In genomic region chr5:176388341-176389113, GRCh38 we compare ENCODE assay signal across 8 cellular contexts. TPM values are rescaled to one million over a fixed set of nuclear protein-coding genes. Genes with fewer than 3 reads are reported as not detected.
DNase-seq lines count a peak whose midpoint lies in the region; ATAC-seq and TF ChIP-seq lines count a peak whose summit lies in the region.

Gene HIGD2A, plus strand, starts transcription at chr5:176388751. Its CDS starts 69 bp downstream, at chr5:176388820.
Gene NOP16, minus strand, starts transcription at chr5:176388598. Its CDS starts 59 bp downstream, at chr5:176388539.

- H2AK5ac ChIP-seq in H9 (ENCODE audit: insufficient read length, low read length) = no peak within 1 kb of the TSS

- H3K4me3 ChIP-seq in MG63 = peak within 1 kb of the TSS; percentile 95

- ATAC-seq in stimulated activated naive CD8-positive, alpha-beta T cell treated with anti-CD3 and anti-CD28 coated beads, Interleukin-15, amount 100 ng/mL, for 72 hours = peak; percentile 97

- peak within 1 kb of the TSS; percentile 100 for H3K27ac Mint-ChIP-seq in H9
- H3K27ac Mint-ChIP-seq in nephron progenitor cell = peak within 1 kb of the TSS; percentile 100
- H3K27ac Mint-ChIP-seq in stimulated activated naive CD8-positive, alpha-beta T cell treated with anti-CD3 and anti-CD28 coated beads, Interleukin-15, amount 100 ng/mL, for 72 hours = peak within 1 kb of the TSS; percentile 100

- no peaks in the 10 kb centered on the region for H3K27me3 ChIP-seq in H9 (ENCODE audit: insufficient read depth, low read length)
- no peaks in the 10 kb centered on the region for H3K27me3 ChIP-seq in MG63

- H3K4ac ChIP-seq in H9 (ENCODE audit: low read depth, low read length) = no peak within 1 kb of the TSS

- no CpG with 5 or more reads among the region's 59 CpGs for whole genome bisulfite sequencing in H9 (ENCODE audit: extremely low coverage, insufficient read length, low lambda C conversion rate)

- no peak within 1 kb of the TSS for H3K23ac ChIP-seq in H9 (ENCODE audit: insufficient read length, low read depth, low read length)

- H2BK5ac ChIP-seq in H9 (ENCODE audit: insufficient read length, low read length) = no peak within 1 kb of the TSS

- no peaks in the 10 kb centered on the region for H3K4me1 ChIP-seq in H9 (ENCODE audit: insufficient read depth, low read length)

- peak within 1 kb of the TSS; percentile 0 for H3K27ac ChIP-seq in H9 (ENCODE audit: insufficient read length, low read depth, low read length)

- H2BK12ac ChIP-seq in H9 (ENCODE audit: insufficient read length, low read depth, low read length) = no peak within 1 kb of the TSS

- H2AFZ ChIP-seq in H9 (ENCODE audit: low read length) = no peak within 1 kb of the TSS

- DNase-seq in ELR (ENCODE audit: low read depth) (peak; percentile 100), H9 (peak; percentile 99), MG63 (peak; percentile 100), SHP77 treated with DMSO at 0.1 percent for 48 hours (lab: John Stamatoyannopoulos, UW) (peak; percentile 97), fibroblast of the conjunctiva (ENCODE audit: low read depth) (peak; percentile 98), nephron progenitor cell (peak; percentile 99)
- DNase-seq in activated effector memory CD4-positive, alpha-beta T cell treated with anti-CD3 and anti-CD28 coated beads, Interleukin-2, amount 50 U/mL, for 16 hours = peak; percentile 99
- DNase-seq in stimulated activated naive CD8-positive, alpha-beta T cell treated with anti-CD3 and anti-CD28 coated beads, Interleukin-15, amount 100 ng/mL, for 72 hours = peak; percentile 96 to 98

- H3K36me3 ChIP-seq in MG63 = peaks cover 87% of the 10 kb centered on the region

- H4K5ac ChIP-seq in H9 (ENCODE audit: insufficient read length, low read depth, low read length) = no peak within 1 kb of the TSS

- no peaks in the 10 kb centered on the region for H4K20me1 ChIP-seq in H9 (ENCODE audit: control insufficient read depth, insufficient read depth, insufficient read length)

- H3K9me3 ChIP-seq in H9 (ENCODE audit: control insufficient read depth, low read depth, low read length) (no peaks in the 10 kb centered on the region), MG63 (no peaks in the 10 kb centered on the region)

- no peak within 1 kb of the TSS for H2BK15ac ChIP-seq in H9 (ENCODE audit: low read depth, low read length)

- H3K36me3 Mint-ChIP-seq in H9 (ENCODE audit: insufficient read depth in 1 of 3, low read depth in 3 of 3) (peaks cover 30 to 52% (median 36%) of the 10 kb centered on the region in 3 experiments), nephron progenitor cell (ENCODE audit: low read depth) (peaks cover 31% of the 10 kb centered on the region)

- peak within 1 kb of the TSS; percentile 89 for H3K4me2 ChIP-seq in H9 (ENCODE audit: insufficient read depth, insufficient read length, low read length)

- no peak within 1 kb of the TSS for H4K91ac ChIP-seq in H9 (ENCODE audit: insufficient read length, low read depth, low read length)

- H3K56ac ChIP-seq in H9 (ENCODE audit: insufficient read length, low read depth, low read length) = no peak within 1 kb of the TSS

- TF ChIP-seq CTCF in H9 (conservative IDR thresholded peaks at IDR 0.05) (no peak), nephron progenitor cell (IDR thresholded peaks at IDR 0.05) (no peak)

- H3K27me3 Mint-ChIP-seq in H9 (ENCODE audit: low read depth) (no peaks in the 10 kb centered on the region), nephron progenitor cell (ENCODE audit: low read depth, poor library complexity) (no peaks in the 10 kb centered on the region)
- no peaks in the 10 kb centered on the region for H3K27me3 Mint-ChIP-seq in stimulated activated naive CD8-positive, alpha-beta T cell treated with anti-CD3 and anti-CD28 coated beads, Interleukin-15, amount 100 ng/mL, for 72 hours

- H3K23me2 ChIP-seq in H9 (ENCODE audit: insufficient read length, low read depth, low read length, poor library complexity, severe bottlenecking) = peaks cover 7% of the 10 kb centered on the region

- H3K18ac ChIP-seq in H9 (ENCODE audit: insufficient read length, low read depth, low read length) = peak within 1 kb of the TSS; percentile 73

- H3K79me1 ChIP-seq in H9 (ENCODE audit: insufficient read depth, low read depth, low read length, poor library complexity, severe bottlenecking) = no peaks in the 10 kb centered on the region

- H3K4me3 Mint-ChIP-seq in H9 (peak within 1 kb of the TSS; percentile 97 to 99), nephron progenitor cell (peak within 1 kb of the TSS; percentile 100)
- peak within 1 kb of the TSS; percentile 100 for H3K4me3 Mint-ChIP-seq in stimulated activated naive CD8-positive, alpha-beta T cell treated with anti-CD3 and anti-CD28 coated beads, Interleukin-15, amount 100 ng/mL, for 72 hours

- no peak within 1 kb of the TSS for H3T11ph ChIP-seq in H9 (ENCODE audit: low read length)

- peak within 1 kb of the TSS; percentile 77 for H3K9ac ChIP-seq in H9 (ENCODE audit: extremely low read depth, insufficient read length, low read length)

- no peak within 1 kb of the TSS for H4K8ac ChIP-seq in H9 (replicated peaks; ENCODE audit: insufficient read length, low read depth, low read length)

- H3K9me3 Mint-ChIP-seq in H9 (peaks cover 0 to 3% of the 10 kb centered on the region in 2 experiments; a peak in 1 of 5 replicates), nephron progenitor cell (no peaks in the 10 kb centered on the region)
- H3K9me3 Mint-ChIP-seq in stimulated activated naive CD8-positive, alpha-beta T cell treated with anti-CD3 and anti-CD28 coated beads, Interleukin-15, amount 100 ng/mL, for 72 hours = no peaks in the 10 kb centered on the region

- no peak within 1 kb of the TSS for H2BK120ac ChIP-seq in H9 (ENCODE audit: low read depth, low read length, poor library complexity, severe bottlenecking)

- no peak within 1 kb of the TSS for H2BK20ac ChIP-seq in H9 (ENCODE audit: low read depth, low read length, poor library complexity, severe bottlenecking)

- H3K79me2 ChIP-seq in H9 (ENCODE audit: insufficient read depth, low read length) = peaks cover 8% of the 10 kb centered on the region; the same call in 1 of the 2 replicates

- H3K4me1 Mint-ChIP-seq in H9 (peaks cover 12% of the 10 kb centered on the region in 2 experiments), nephron progenitor cell (peaks cover 29% of the 10 kb centered on the region)
- H3K4me1 Mint-ChIP-seq in stimulated activated naive CD8-positive, alpha-beta T cell treated with anti-CD3 and anti-CD28 coated beads, Interleukin-15, amount 100 ng/mL, for 72 hours = peaks cover 48% of the 10 kb centered on the region

- peak within 1 kb of the TSS; percentile 55; the same call in 1 of the 2 replicates for H3K14ac ChIP-seq in H9 (ENCODE audit: insufficient read depth, low read length)

RNA-seq across cellular contexts. Expression of gene HIGD2A, which starts in this region (rescaled TPM):
- total RNA-seq in H9 (2021) = 92.3 and 92.8 TPM in 2 replicates
- 151 and 166 TPM in 2 replicates for total RNA-seq in MG63 (2014; rRNA removed; shearing (Covaris generic); ENCODE audit: low replicate concordance)

RNA-seq across cellular contexts. Expression of gene NOP16, which starts in this region (rescaled TPM):
- total RNA-seq in H9 (2021) = 104 and 114 TPM in 2 replicates
- total RNA-seq in MG63 (2014; rRNA removed; shearing (Covaris generic); ENCODE audit: low replicate concordance) = 146 and 237 TPM in 2 replicates

Comparison
In these comparisons a context has a peak if more than half of its experiments do, and no peak if none do; other contexts are left out.
1. Peak in every context shown above with its lines: DNase-seq, ATAC-seq, H3K4me3 ChIP-seq and H3K27ac ChIP-seq.